ENCODE assay signal across 1 cellular context in genomic region chr5:91383027-91383955, GRCh38.
TF ChIP-seq lines count a peak whose summit lies in the region.

A gene with protein sequence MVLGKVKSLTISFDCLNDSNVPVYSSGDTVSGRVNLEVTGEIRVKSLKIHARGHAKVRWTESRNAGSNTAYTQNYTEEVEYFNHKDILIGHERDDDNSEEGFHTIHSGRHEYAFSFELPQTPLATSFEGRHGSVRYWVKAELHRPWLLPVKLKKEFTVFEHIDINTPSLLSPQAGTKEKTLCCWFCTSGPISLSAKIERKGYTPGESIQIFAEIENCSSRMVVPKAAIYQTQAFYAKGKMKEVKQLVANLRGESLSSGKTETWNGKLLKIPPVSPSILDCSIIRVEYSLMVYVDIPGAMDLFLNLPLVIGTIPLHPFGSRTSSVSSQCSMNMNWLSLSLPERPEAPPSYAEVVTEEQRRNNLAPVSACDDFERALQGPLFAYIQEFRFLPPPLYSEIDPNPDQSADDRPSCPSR (minus strand): TSS chr5:91383317. CDS start chr5:91383092, 225 bp downstream.

TF ChIP-seq in HepG2, 621 proteins besides CTCF, POLR2A, EP300 and RAD21 (continued from another document and continues in another):
- TF ChIP-seq E2F2 (CRISPR knock-in tag; IDR thresholded peaks at IDR 0.05; ENCODE audit: borderline replicate concordance) (no peak), ZKSCAN5 (CRISPR knock-in tag; IDR thresholded peaks at IDR 0.05) (no peak), NR2F6 (IDR thresholded peaks at IDR 0.05) (no peak), NR2F6 (CRISPR knock-in tag; IDR thresholded peaks at IDR 0.05) (0 out of 2 replicates have a peak, but pooled peaks have one; percentile 7), ZNF30 (CRISPR knock-in tag; IDR thresholded peaks at IDR 0.05) (no peak), ZNF562 (CRISPR knock-in tag; IDR thresholded peaks at IDR 0.05; ENCODE audit: borderline replicate concordance) (no peak), ZBTB49 (CRISPR knock-in tag; IDR thresholded peaks at IDR 0.05; ENCODE audit: borderline replicate concordance) (no peak), ATF3 (CRISPR knock-in tag; IDR thresholded peaks at IDR 0.05) (no peak), ZNF607 (CRISPR knock-in tag; IDR thresholded peaks at IDR 0.05; ENCODE audit: borderline replicate concordance) (no peak; the same call in 1 of the 2 replicates), NAIF1 (CRISPR knock-in tag; IDR thresholded peaks at IDR 0.05; ENCODE audit: borderline replicate concordance) (peak; percentile 30; the same call in 1 of the 2 replicates), KLF16 (CRISPR knock-in tag; IDR thresholded peaks at IDR 0.05) (no peak), NFIC (IDR thresholded peaks at IDR 0.05; ENCODE audit: low read length) (no peak), FOXM1 (CRISPR knock-in tag; IDR thresholded peaks at IDR 0.05) (no peak), ZNF589 (CRISPR knock-in tag; conservative IDR thresholded peaks at IDR 0.05) (no peak), RXRB (CRISPR knock-in tag; IDR thresholded peaks at IDR 0.05; ENCODE audit: borderline replicate concordance) (peak; percentile 25; the same call in 1 of the 2 replicates), AKAP8 (CRISPR knock-in tag; IDR thresholded peaks at IDR 0.05) (no peak), ZMAT3 (CRISPR knock-in tag; conservative IDR thresholded peaks at IDR 0.05) (no peak; the same call in 1 of the 2 replicates), HMGXB4 (CRISPR knock-in tag; IDR thresholded peaks at IDR 0.05; ENCODE audit: borderline replicate concordance in 1 of 2, low read depth in 1 of 2) (peak; percentile 63 to 80), ZNF720 (CRISPR knock-in tag; IDR thresholded peaks at IDR 0.05) (no peak), DNMT3B (CRISPR knock-in tag; conservative IDR thresholded peaks at IDR 0.05) (no peak), NCOR1 (IDR thresholded peaks at IDR 0.05; ENCODE audit: borderline replicate concordance, low read length) (no peak; the same call in 1 of the 2 replicates), REXO4 (CRISPR knock-in tag; IDR thresholded peaks at IDR 0.05; ENCODE audit: borderline replicate concordance) (no peak), ZNF256 (CRISPR knock-in tag; conservative IDR thresholded peaks at IDR 0.05) (no peak; the same call in 1 of the 2 replicates), EED (CRISPR knock-in tag; IDR thresholded peaks at IDR 0.05) (no peak), ZNF317 (CRISPR knock-in tag; IDR thresholded peaks at IDR 0.05) (peak; percentile 59; the same call in 1 of the 2 replicates), NFE2L2 (IDR thresholded peaks at IDR 0.05; ENCODE audit: low read length) (no peak), ISL2 (CRISPR knock-in tag; IDR thresholded peaks at IDR 0.05) (no peak), ZNF841 (CRISPR knock-in tag; IDR thresholded peaks at IDR 0.05; ENCODE audit: borderline replicate concordance) (no peak), TFDP2 (CRISPR knock-in tag; IDR thresholded peaks at IDR 0.05) (peak; percentile 33; the same call in 1 of the 2 replicates), HOXA7 (CRISPR knock-in tag; IDR thresholded peaks at IDR 0.05) (no peak), ZHX2 (IDR thresholded peaks at IDR 0.05; ENCODE audit: low read depth) (no peak), ZHX2 (CRISPR knock-in tag; IDR thresholded peaks at IDR 0.05; ENCODE audit: borderline replicate concordance) (no peak), NFKB2 (CRISPR knock-in tag; IDR thresholded peaks at IDR 0.05; ENCODE audit: borderline replicate concordance) (no peak), IRF2 (CRISPR knock-in tag; IDR thresholded peaks at IDR 0.05) (no peak), RAD51 (IDR thresholded peaks at IDR 0.05; ENCODE audit: borderline replicate concordance) (no peak), HNF4A (CRISPR knock-in tag; IDR thresholded peaks at IDR 0.05) (no peak), MTA3 (CRISPR knock-in tag; IDR thresholded peaks at IDR 0.05) (no peak), ZNF746 (CRISPR knock-in tag; IDR thresholded peaks at IDR 0.05) (no peak; the same call in 1 of the 2 replicates), SNAI1 (CRISPR knock-in tag; IDR thresholded peaks at IDR 0.05; ENCODE audit: borderline replicate concordance) (no peak), ZNF276 (CRISPR knock-in tag; IDR thresholded peaks at IDR 0.05; ENCODE audit: low read depth) (peak; percentile 89; the same call in 1 of the 2 replicates), ZNF543 (CRISPR knock-in tag; IDR thresholded peaks at IDR 0.05) (peak; percentile 79; the same call in 1 of the 2 replicates), ZNF556 (CRISPR knock-in tag; IDR thresholded peaks at IDR 0.05; ENCODE audit: borderline replicate concordance) (peak; percentile 71; the same call in 1 of the 2 replicates), WIZ (CRISPR knock-in tag; IDR thresholded peaks at IDR 0.05) (0 out of 2 replicates have a peak, but pooled peaks have one; percentile 12), ZMYM3 (CRISPR knock-in tag; IDR thresholded peaks at IDR 0.05) (peak; percentile 41; the same call in 1 of the 2 replicates), PPARG (CRISPR knock-in tag; conservative IDR thresholded peaks at IDR 0.05) (no peak), NKX3-1 (CRISPR knock-in tag; IDR thresholded peaks at IDR 0.05) (no peak), MBNL3 (CRISPR knock-in tag; conservative IDR thresholded peaks at IDR 0.05) (no peak), ZNF367 (CRISPR knock-in tag; IDR thresholded peaks at IDR 0.05; ENCODE audit: borderline replicate concordance) (no peak)
- TF ChIP-seq, protein P1, sequence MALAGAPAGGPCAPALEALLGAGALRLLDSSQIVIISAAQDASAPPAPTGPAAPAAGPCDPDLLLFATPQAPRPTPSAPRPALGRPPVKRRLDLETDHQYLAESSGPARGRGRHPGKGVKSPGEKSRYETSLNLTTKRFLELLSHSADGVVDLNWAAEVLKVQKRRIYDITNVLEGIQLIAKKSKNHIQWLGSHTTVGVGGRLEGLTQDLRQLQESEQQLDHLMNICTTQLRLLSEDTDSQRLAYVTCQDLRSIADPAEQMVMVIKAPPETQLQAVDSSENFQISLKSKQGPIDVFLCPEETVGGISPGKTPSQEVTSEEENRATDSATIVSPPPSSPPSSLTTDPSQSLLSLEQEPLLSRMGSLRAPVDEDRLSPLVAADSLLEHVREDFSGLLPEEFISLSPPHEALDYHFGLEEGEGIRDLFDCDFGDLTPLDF (CRISPR knock-in tag; IDR thresholded peaks at IDR 0.05): no peak
- TF ChIP-seq, protein P2, sequence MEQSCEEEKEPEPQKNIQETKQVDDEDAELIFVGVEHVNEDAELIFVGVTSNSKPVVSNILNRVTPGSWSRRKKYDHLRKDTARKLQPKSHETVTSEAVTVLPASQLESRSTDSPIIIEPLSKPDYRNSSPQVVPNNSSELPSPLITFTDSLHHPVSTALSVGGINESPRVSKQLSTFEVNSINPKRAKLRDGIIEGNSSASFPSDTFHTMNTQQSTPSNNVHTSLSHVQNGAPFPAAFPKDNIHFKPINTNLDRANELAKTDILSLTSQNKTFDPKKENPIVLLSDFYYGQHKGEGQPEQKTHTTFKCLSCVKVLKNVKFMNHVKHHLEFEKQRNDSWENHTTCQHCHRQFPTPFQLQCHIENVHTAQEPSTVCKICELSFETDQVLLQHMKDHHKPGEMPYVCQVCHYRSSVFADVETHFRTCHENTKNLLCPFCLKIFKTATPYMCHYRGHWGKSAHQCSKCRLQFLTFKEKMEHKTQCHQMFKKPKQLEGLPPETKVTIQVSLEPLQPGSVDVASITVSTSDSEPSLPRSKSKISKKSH (CRISPR knock-in tag; IDR thresholded peaks at IDR 0.05; ENCODE audit: borderline replicate concordance): no peak
